ENCODE assay signal across 10 cellular contexts in genomic region chr2:155250800-155251199, GRCh38.
DNase-seq lines count a peak whose midpoint lies in the region; ATAC-seq and TF ChIP-seq lines count a peak whose summit lies in the region.
"Had no signal": no experiment of that assay in that cellular context is flagged by ENCODE, and none has a peak within 500 bp of the region (broad histone marks: within the 10 kb centered on the region; RNA-seq: fewer than 3 reads in every experiment).

No MANE protein-coding gene starts in this region.

- H3K36me3 Mint-ChIP-seq in osteocyte (ENCODE audit: unreplicated experiment): no peaks in the 10 kb centered on the region
- no peaks in the 10 kb centered on the region for H3K36me3 Mint-ChIP-seq in CD4-positive, alpha-beta memory T cell
- H3K36me3 Mint-ChIP-seq: activated naive CD8-positive, alpha-beta T cell; naive B cell had no signal

- H3K79me2 ChIP-seq in SK-N-SH (ENCODE audit: insufficient read depth): no peaks in the 10 kb centered on the region

- POLR2A ChIA-PET in SK-N-SH (lab: Yijun Ruan, JAX): no interaction called here
- POLR2A ChIA-PET in CD4-positive, alpha-beta memory T cell (lab: Charles Lee; ENCODE audit: partially characterized antibody): no interaction called here

- intact Hi-C loops in CD4-positive, alpha-beta memory T cell (cut with micrococcal nuclease): no loop called here

- no peaks in the 10 kb centered on the region for H3K9me3 Mint-ChIP-seq in osteocyte (ENCODE audit: unreplicated experiment)
- H3K9me3 Mint-ChIP-seq in CD4-positive, alpha-beta memory T cell: peaks cover 0 to 4% (median 0%) of the 10 kb centered on the region in 8 donors
- H3K9me3 Mint-ChIP-seq: naive B cell had no signal

- TF ChIP-seq EP300 in SK-N-SH (IDR thresholded peaks at IDR 0.05; ENCODE audit: borderline replicate concordance in 1 of 2, low read depth in 1 of 2, low read length in 1 of 2): no peak

- no peak overlapping the region for H3K27ac ChIP-seq in SK-N-SH (ENCODE audit: low read depth in 2 of 2, low read length in 1 of 2)
- no peak overlapping the region for H3K27ac ChIP-seq in CD4-positive, alpha-beta memory T cell (ENCODE audit: low read depth, low read length)

- no peak overlapping the region for H3K4me2 ChIP-seq in SK-N-SH

- no peaks in the 10 kb centered on the region for H3F3A ChIP-seq in SK-N-SH (replicated peaks; ENCODE audit: insufficient read depth)

- no peak overlapping the region for H3K9ac ChIP-seq in SK-N-SH

- ATAC-seq in GM19328 (IDR thresholded peaks at IDR 0.05; ENCODE audit: unreplicated experiment) (peak; percentile 85), HG03432 (IDR thresholded peaks at IDR 0.05; ENCODE audit: unreplicated experiment) (peak; percentile 93)

- H3K9me3 ChIP-seq in SK-N-SH: no peaks in the 10 kb centered on the region
- H3K9me3 ChIP-seq in CD4-positive, alpha-beta memory T cell (ENCODE audit: control insufficient read depth in 1 of 2, low read length in 2 of 2): no peaks in the 10 kb centered on the region

- TF ChIP-seq RAD21 in SK-N-SH (IDR thresholded peaks at IDR 0.05; ENCODE audit: low read length): peak; percentile 48

- no peaks in the 10 kb centered on the region for H3K4me1 ChIP-seq in SK-N-SH (ENCODE audit: control insufficient read depth in 1 of 2, insufficient read depth in 2 of 2, low read depth in 1 of 2, low read length in 1 of 2)
- H3K4me1 ChIP-seq in CD4-positive, alpha-beta memory T cell (ENCODE audit: insufficient read depth, low read length): no peaks in the 10 kb centered on the region

- TF ChIP-seq CTCF in SK-N-SH (IDR thresholded peaks at IDR 0.05): peak; percentile 55
- peak; percentile 21 for TF ChIP-seq CTCF in osteocyte (IDR thresholded peaks at IDR 0.05)

- no peaks in the 10 kb centered on the region for H4K20me1 ChIP-seq in SK-N-SH (ENCODE audit: insufficient read depth)

- H3K4me3 ChIP-seq in SK-N-SH (ENCODE audit: low read depth in 2 of 2, low read length in 1 of 2): no peak overlapping the region
- no peak overlapping the region for H3K4me3 ChIP-seq in CD4-positive, alpha-beta memory T cell (ENCODE audit: low read length in 2 of 2)

- no peak overlapping the region for H3K4me3 Mint-ChIP-seq in osteocyte (ENCODE audit: unreplicated experiment)
- no peak overlapping the region for H3K4me3 Mint-ChIP-seq in CD4-positive, alpha-beta memory T cell
- H3K4me3 Mint-ChIP-seq: activated naive CD8-positive, alpha-beta T cell; naive B cell had no signal

- 29% methylated on average over 2 of the region's 2 CpGs for WGBS in SK-N-SH (ENCODE audit: low lambda C conversion rate)

- CTCF ChIA-PET in SK-N-SH (lab: Yijun Ruan, JAX): interaction anchor here (0.9 to 1.1 kb wide), 2 partner anchors 10 to 627 kb away, joined by 3 read pairs; no protein-coding TSS in a partner anchor
- CTCF ChIA-PET in CD4-positive, alpha-beta memory T cell (lab: Charles Lee; ENCODE audit: partially characterized antibody): no interaction called here

- DNase-seq in COR-L47 (lab: John Stamatoyannopoulos, UW): peak; percentile 33
- peak; percentile 5 for DNase-seq in SK-N-SH
- DNase-seq in osteocyte (ENCODE audit: extremely low spot score, unreplicated experiment): no peak
- DNase-seq in T-helper 2 cell: no peak
- DNase-seq in stimulated activated CD4-positive, alpha-beta T cell treated with anti-CD3 and anti-CD28 coated beads, Interleukin-4, amount 100 ng/mL, for 4 hours: no peak
- DNase-seq in CD4-positive, alpha-beta memory T cell: no peak
- DNase-seq: naive B cell had no signal

- no peaks in the 10 kb centered on the region for H3K27me3 ChIP-seq in SK-N-SH (ENCODE audit: insufficient read depth)
- no peaks in the 10 kb centered on the region for H3K27me3 ChIP-seq in CD4-positive, alpha-beta memory T cell (ENCODE audit: insufficient read depth, low read length)

- H3K27ac Mint-ChIP-seq in osteocyte (ENCODE audit: unreplicated experiment): no peak overlapping the region
- H3K27ac Mint-ChIP-seq in CD4-positive, alpha-beta memory T cell: no peak overlapping the region
- H3K27ac Mint-ChIP-seq: activated naive CD8-positive, alpha-beta T cell; naive B cell had no signal

- no peaks in the 10 kb centered on the region for H3K4me1 Mint-ChIP-seq in osteocyte (ENCODE audit: unreplicated experiment)
- no peaks in the 10 kb centered on the region for H3K4me1 Mint-ChIP-seq in CD4-positive, alpha-beta memory T cell
- H3K4me1 Mint-ChIP-seq: naive B cell had no signal

- H3K9me2 ChIP-seq in SK-N-SH: no peaks in the 10 kb centered on the region

- no peak overlapping the region for H2AFZ ChIP-seq in SK-N-SH (ENCODE audit: low read depth)

- H3K36me3 ChIP-seq in SK-N-SH (replicated peaks in 1 of 2; ENCODE audit: control insufficient read depth in 1 of 2, insufficient read depth in 2 of 2, low read length in 1 of 2): no peaks in the 10 kb centered on the region
- no peaks in the 10 kb centered on the region for H3K36me3 ChIP-seq in CD4-positive, alpha-beta memory T cell (ENCODE audit: insufficient read depth, low read length)

- peaks cover 2% of the 10 kb centered on the region for H3K27me3 Mint-ChIP-seq in osteocyte (ENCODE audit: unreplicated experiment)
- no peaks in the 10 kb centered on the region for H3K27me3 Mint-ChIP-seq in CD4-positive, alpha-beta memory T cell
- H3K27me3 Mint-ChIP-seq: activated naive CD8-positive, alpha-beta T cell; naive B cell had no signal

TF ChIP-seq in SK-N-SH, 30 proteins besides CTCF, POLR2A, EP300 and RAD21:
- TF ChIP-seq POLR2AphosphoS5 (IDR thresholded peaks at IDR 0.05; ENCODE audit: low read depth, low read length) (no peak), TEAD4 (IDR thresholded peaks at IDR 0.05; ENCODE audit: borderline replicate concordance, insufficient read depth) (no peak), MEF2A (IDR thresholded peaks at IDR 0.05; ENCODE audit: borderline replicate concordance, low read depth) (no peak), SIN3A (IDR thresholded peaks at IDR 0.05; ENCODE audit: borderline replicate concordance, low read depth, low read length) (no peak), GABPA (IDR thresholded peaks at IDR 0.05; ENCODE audit: low read depth) (no peak)
- TF ChIP-seq, protein P1, sequence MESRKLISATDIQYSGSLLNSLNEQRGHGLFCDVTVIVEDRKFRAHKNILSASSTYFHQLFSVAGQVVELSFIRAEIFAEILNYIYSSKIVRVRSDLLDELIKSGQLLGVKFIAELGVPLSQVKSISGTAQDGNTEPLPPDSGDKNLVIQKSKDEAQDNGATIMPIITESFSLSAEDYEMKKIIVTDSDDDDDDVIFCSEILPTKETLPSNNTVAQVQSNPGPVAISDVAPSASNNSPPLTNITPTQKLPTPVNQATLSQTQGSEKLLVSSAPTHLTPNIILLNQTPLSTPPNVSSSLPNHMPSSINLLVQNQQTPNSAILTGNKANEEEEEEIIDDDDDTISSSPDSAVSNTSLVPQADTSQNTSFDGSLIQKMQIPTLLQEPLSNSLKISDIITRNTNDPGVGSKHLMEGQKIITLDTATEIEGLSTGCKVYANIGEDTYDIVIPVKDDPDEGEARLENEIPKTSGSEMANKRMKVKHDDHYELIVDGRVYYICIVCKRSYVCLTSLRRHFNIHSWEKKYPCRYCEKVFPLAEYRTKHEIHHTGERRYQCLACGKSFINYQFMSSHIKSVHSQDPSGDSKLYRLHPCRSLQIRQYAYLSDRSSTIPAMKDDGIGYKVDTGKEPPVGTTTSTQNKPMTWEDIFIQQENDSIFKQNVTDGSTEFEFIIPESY (IDR thresholded peaks at IDR 0.05; ENCODE audit: borderline replicate concordance, low read depth): no peak

Comparison
In these comparisons a context has a peak if more than half of its experiments do, and no peak if none do; other contexts are left out.
1. DNase-seq: peak in COR-L47 (single experiment) and SK-N-SH (single experiment); none in osteocyte (single experiment), T-helper 2 cell (0 of 5), stimulated activated CD4-positive, alpha-beta T cell treated with anti-CD3 and anti-CD28 coated beads, Interleukin-4, amount 100 ng/mL, for 4 hours (0 of 2) and CD4-positive, alpha-beta memory T cell (0 of 5).